ENCODE assay signal across 1 cellular context in genomic region chr17:44375196-44376017, GRCh38.
TF ChIP-seq lines count a peak whose summit lies in the region.

No MANE protein-coding gene starts in this region.

TF ChIP-seq in HCT116, 20 proteins besides CTCF, POLR2A, EP300 and RAD21:
- no peak for TF ChIP-seq REST (IDR thresholded peaks at IDR 0.05; ENCODE audit: low read depth)
- no peak for TF ChIP-seq CEBPB (IDR thresholded peaks at IDR 0.05; ENCODE audit: low read depth)
- no peak for TF ChIP-seq SIN3A (IDR thresholded peaks at IDR 0.05; ENCODE audit: low read depth)
- no peak for TF ChIP-seq SP1 (IDR thresholded peaks at IDR 0.05; ENCODE audit: low read depth)
- TF ChIP-seq, protein P1, sequence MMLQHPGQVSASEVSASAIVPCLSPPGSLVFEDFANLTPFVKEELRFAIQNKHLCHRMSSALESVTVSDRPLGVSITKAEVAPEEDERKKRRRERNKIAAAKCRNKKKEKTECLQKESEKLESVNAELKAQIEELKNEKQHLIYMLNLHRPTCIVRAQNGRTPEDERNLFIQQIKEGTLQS (IDR thresholded peaks at IDR 0.05) = no peak
- no peak for TF ChIP-seq ELF1 (IDR thresholded peaks at IDR 0.05; ENCODE audit: borderline replicate concordance, low read depth)
- no peak for TF ChIP-seq CBX3 (IDR thresholded peaks at IDR 0.05; ENCODE audit: low read depth)
- TF ChIP-seq MAX (IDR thresholded peaks at IDR 0.05) = no peak
- no peak for TF ChIP-seq EGR1 (IDR thresholded peaks at IDR 0.05; ENCODE audit: low read depth)
- TF ChIP-seq SRF (IDR thresholded peaks at IDR 0.05; ENCODE audit: low read depth) = no peak
- TF ChIP-seq ZNF274 (IDR thresholded peaks at IDR 0.05; ENCODE audit: low read depth, low read length) = no peak
- no peak for TF ChIP-seq TCF7L2 (IDR thresholded peaks at IDR 0.05; ENCODE audit: borderline replicate concordance, extremely low read depth, insufficient read depth, insufficient read length)
- no peak for TF ChIP-seq FOSL1 (IDR thresholded peaks at IDR 0.05; ENCODE audit: low read depth)
- TF ChIP-seq YY1 (IDR thresholded peaks at IDR 0.05; ENCODE audit: extremely low read depth, insufficient replicate concordance, low read depth, low read length) = no peak
- no peak for TF ChIP-seq POLR2AphosphoS5 (IDR thresholded peaks at IDR 0.05; ENCODE audit: low read depth, low read length)
